Comparison of ENCODE assay signal across 19 cellular contexts in the genomic region with DNA sequence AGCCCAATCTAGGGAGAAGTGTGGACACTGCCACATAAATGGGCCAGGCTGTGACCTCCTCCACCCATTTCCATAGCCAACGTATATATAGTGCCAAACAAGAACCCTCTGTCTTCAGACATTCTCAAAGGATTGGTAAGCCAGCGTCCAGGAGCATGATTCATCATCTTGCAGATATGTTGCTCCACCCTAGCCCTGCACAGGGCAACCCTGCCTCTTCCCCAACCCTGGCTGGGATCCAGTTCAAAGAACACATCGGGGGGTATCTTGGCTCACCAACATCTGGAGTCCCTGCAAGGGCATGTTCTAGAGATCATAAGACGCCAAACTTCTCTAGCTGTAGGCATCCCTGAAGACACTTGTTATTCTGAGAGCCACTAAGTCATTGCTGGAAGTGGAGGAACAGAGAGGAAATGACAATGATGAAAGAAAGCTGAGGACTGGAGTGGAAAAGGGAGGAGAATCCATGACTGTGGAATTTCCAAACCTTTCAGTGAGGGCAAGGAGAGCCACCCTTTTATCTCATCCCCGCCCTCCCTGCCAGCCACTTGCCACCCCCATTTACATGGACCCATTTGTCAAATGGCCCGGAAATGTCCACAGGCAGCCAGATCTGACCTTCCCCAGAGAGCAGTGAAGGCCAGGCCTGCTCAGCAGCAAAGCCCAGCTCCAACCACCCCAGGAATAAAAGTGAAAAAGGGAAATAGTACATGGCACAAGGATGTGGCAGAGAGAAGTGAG.
DNase-seq lines count a peak whose midpoint lies in the region; TF ChIP-seq lines count a peak whose summit lies in the region.
"Had no signal": no experiment of that assay in that cellular context is flagged by ENCODE, and none has a peak within 500 bp of the region (broad histone marks: within the 10 kb centered on the region; RNA-seq: fewer than 3 reads in every experiment).

No MANE protein-coding gene starts in this region.

- POLR2A ChIA-PET in Caco-2 (lab: Charles Lee): no interaction called here

- no peaks in the 10 kb centered on the region for H3K4me1 ChIP-seq in Caco-2

- H3K36me3 ChIP-seq in Caco-2 (ENCODE audit: control insufficient read depth, insufficient read depth, low read length): no peaks in the 10 kb centered on the region

- CTCF ChIA-PET in Caco-2 (lab: Charles Lee): no interaction called here

- no peaks in the 10 kb centered on the region for H3K27me3 ChIP-seq in Caco-2 (replicated peaks; ENCODE audit: control insufficient read depth, insufficient read depth, low read length)

- in situ Hi-C loops in Caki2 (cut with HindIII; ENCODE audit: low pct_unique_long_range_greater_than_20kb, low sequenced_read_pairs): no loop called here

- peak overlapping the region; percentile 57 for H3K27ac Mint-ChIP-seq in neural crest cell (ENCODE audit: unreplicated experiment)
- H3K27ac Mint-ChIP-seq in Caco-2 (ENCODE audit: unreplicated experiment): no peak overlapping the region
- H3K27ac Mint-ChIP-seq: CD4-positive, CD25-positive, alpha-beta regulatory T cell; T-helper 2 cell treated with Interferon-gamma antibody and Interleukin-4, amounts not matched to agents 5 μg/mL and 100 μg/mL, for 36 hours had no signal

- DNase-seq in Caki2 (ENCODE audit: low read depth): peak; percentile 39
- DNase-seq in NCI-H226: peak; percentile 91
- DNase-seq in epithelial cell of prostate (ENCODE audit: low read depth, low spot score): peak; percentile 48
- no peak for DNase-seq in neural crest cell (ENCODE audit: low read depth, low spot score)
- DNase-seq in globus pallidus (ENCODE audit: low spot score): no peak
- no peak for DNase-seq in Caco-2
- no peak for DNase-seq in retina
- DNase-seq in midbrain (lab: John Stamatoyannopoulos, UW): no peak
- DNase-seq: activated CD4-positive, alpha-beta T cell treated with anti-CD3 and anti-CD28 coated beads, Interleukin-2, amount 50 U/mL, for 4 hours; activated naive CD4-positive, alpha-beta T cell; CD4-positive, CD25-positive, alpha-beta regulatory T cell; central memory CD4-positive, alpha-beta T cell; H7; left cardiac atrium; NCI-H2029; nucleus accumbens; stimulated activated CD4-positive, alpha-beta T cell treated with anti-CD3 and anti-CD28 coated beads, Interleukin-4, amount 100 ng/mL, for 24 hours; stimulated activated naive CD8-positive, alpha-beta T cell treated with anti-CD3 and anti-CD28 coated beads, Interleukin-15, Interleukin-2, amounts not matched to agents 100 U/mL and 50 U/mL, for 24 hours had no signal

- peak overlapping the region; percentile 71 for H3K27ac ChIP-seq in epithelial cell of prostate

- H3K9me3 ChIP-seq in Caco-2: no peaks in the 10 kb centered on the region

- H3K36me3 Mint-ChIP-seq in neural crest cell (ENCODE audit: low read depth): no peaks in the 10 kb centered on the region
- H3K36me3 Mint-ChIP-seq in Caco-2 (ENCODE audit: insufficient read depth, unreplicated experiment): no peaks in the 10 kb centered on the region
- H3K36me3 Mint-ChIP-seq: CD4-positive, CD25-positive, alpha-beta regulatory T cell had no signal

- no TSS peak for BruUV-seq in Caco-2 (replicated peaks; lab: Mats Ljungman, UMichigan)

- H3K9me3 Mint-ChIP-seq in neural crest cell: no peaks in the 10 kb centered on the region
- no peaks in the 10 kb centered on the region for H3K9me3 Mint-ChIP-seq in Caco-2 (ENCODE audit: unreplicated experiment)
- H3K9me3 Mint-ChIP-seq: T-helper 2 cell treated with Interferon-gamma antibody and Interleukin-4, amounts not matched to agents 5 μg/mL and 100 μg/mL, for 36 hours had no signal

- H3K27me3 Mint-ChIP-seq in neural crest cell (ENCODE audit: low read depth): peaks cover 19% of the 10 kb centered on the region
- H3K27me3 Mint-ChIP-seq in Caco-2 (ENCODE audit: insufficient read depth, unreplicated experiment): peaks cover 22% of the 10 kb centered on the region

- no peaks in the 10 kb centered on the region for H3K4me1 Mint-ChIP-seq in neural crest cell
- H3K4me1 Mint-ChIP-seq in Caco-2 (ENCODE audit: low read depth, unreplicated experiment): no peaks in the 10 kb centered on the region
- H3K4me1 Mint-ChIP-seq: CD4-positive, CD25-positive, alpha-beta regulatory T cell had no signal

- TF ChIP-seq CTCF in neural crest cell (conservative IDR thresholded peaks at IDR 0.05) (no peak), Caco-2 (IDR thresholded peaks at IDR 0.05; ENCODE audit: insufficient read depth in 1 of 2, low read depth in 1 of 2, low read length in 1 of 2, severe bottlenecking in 1 of 2, unreplicated experiment in 1 of 2) (no peak)

- H3K4me3 ChIP-seq in Caco-2 (ENCODE audit: low read depth, low read length): no peak overlapping the region

- H3K4me3 Mint-ChIP-seq in neural crest cell: no peak overlapping the region
- H3K4me3 Mint-ChIP-seq in Caco-2 (ENCODE audit: unreplicated experiment): no peak overlapping the region
- H3K4me3 Mint-ChIP-seq: CD4-positive, CD25-positive, alpha-beta regulatory T cell; T-helper 2 cell treated with Interferon-gamma antibody and Interleukin-4, amounts not matched to agents 5 μg/mL and 100 μg/mL, for 36 hours had no signal

- intact Hi-C loops in Caco-2 (cut with micrococcal nuclease; ENCODE audit: unreplicated experiment): no loop called here

Comparison
In these comparisons a context has a peak if more than half of its experiments do, and no peak if none do; other contexts are left out.
1. DNase-seq: peak in Caki2 (single experiment), NCI-H226 (single experiment) and epithelial cell of prostate (single experiment); none in neural crest cell (single experiment), globus pallidus (single experiment), Caco-2 (0 of 2), retina (single experiment) and midbrain (single experiment).